Comparison of ENCODE assay signal across 31 cellular contexts in the genomic region with DNA sequence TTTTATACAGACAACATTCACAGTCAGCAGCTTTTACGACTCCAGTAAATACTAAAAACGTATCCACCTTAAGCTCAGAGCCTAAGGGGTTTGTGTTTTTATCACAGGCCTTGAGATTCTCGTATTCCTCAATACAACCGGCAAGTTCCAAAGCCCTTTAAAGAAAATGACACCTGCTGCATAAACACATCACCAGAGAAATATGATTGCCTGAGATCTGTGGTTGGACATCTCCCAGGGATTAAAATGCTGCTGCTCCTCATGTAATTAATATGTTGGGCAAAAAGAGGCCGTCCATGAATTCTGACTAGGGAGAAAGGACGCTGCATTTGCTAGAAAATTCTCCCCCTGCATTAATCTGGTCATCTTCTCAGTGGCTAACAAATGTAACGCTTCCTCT.
"Had no signal": no experiment of that assay in that cellular context is flagged by ENCODE, and none has a peak within 500 bp of the region (broad histone marks: within the 10 kb centered on the region; RNA-seq: fewer than 3 reads in every experiment).

No MANE protein-coding gene starts in this region.

- H3K4me3 ChIP-seq: ascending aorta, breast epithelium, cardiac muscle cell, coronary artery, dorsolateral prefrontal cortex had no signal

- H3K36me3 ChIP-seq: ascending aorta, breast epithelium, cardiac muscle cell had no signal

- DNase-seq: activated CD4-positive, alpha-beta memory T cell treated with anti-CD3 and anti-CD28 coated beads, Interleukin-2, amount 10 ng/mL, durations not matched to agents 7 days and 5 days; activated CD4-positive, alpha-beta T cell treated with anti-CD3 and anti-CD28 coated beads for 1 hour; activated CD4-positive, alpha-beta T cell treated with anti-CD3 and anti-CD28 coated beads for 4 hours; activated CD4-positive, alpha-beta T cell treated with anti-CD3 and anti-CD28 coated beads, Interleukin-2, amount 10 ng/mL, durations not matched to agents 7 days and 5 days; activated CD4-positive, alpha-beta T cell treated with anti-CD3 and anti-CD28 coated beads, Interleukin-2, amount 50 U/mL, for 4 hours; activated CD8-positive, alpha-beta memory T cell treated with anti-CD3 and anti-CD28 coated beads, Interleukin-2, amount 50 U/mL, for 48 hours; activated gamma-delta T cell; activated naive CD4-positive, alpha-beta T cell; activated naive CD4-positive, alpha-beta T cell treated with anti-CD3 and anti-CD28 coated beads, Interleukin-2, amount 10 ng/mL, durations not matched to agents 7 days and 5 days; activated naive CD8-positive, alpha-beta T cell treated with anti-CD3 and anti-CD28 coated beads, Interleukin-2, amount 10 ng/mL, durations not matched to agents 7 days and 5 days; activated T-cell treated with anti-CD3 and anti-CD28 coated beads for 4 hours; activated T-cell treated with anti-CD3 and anti-CD28 coated beads, Interleukin-2, amount 50 U/mL, for 24 hours; activated T-cell treated with anti-CD3 and anti-CD28 coated beads, Interleukin-2, amount 50 U/mL, for 72 hours; central memory CD4-positive, alpha-beta T cell; dorsolateral prefrontal cortex; effector memory CD4-positive, alpha-beta T cell; endodermal cell; foreskin fibroblast; SW 1271; T-cell; T1000 had no signal

- H3K9me3 ChIP-seq: ascending aorta, breast epithelium had no signal

- H3K27ac ChIP-seq: ascending aorta, breast epithelium, cardiac muscle cell, coronary artery, dorsolateral prefrontal cortex had no signal

- H3K4me1 ChIP-seq: ascending aorta, breast epithelium had no signal

- H3K4me3 Mint-ChIP-seq: activated CD4-positive, alpha-beta memory T cell treated with anti-CD3 and anti-CD28 coated beads, Interleukin-2, amount 10 ng/mL, durations not matched to agents 7 days and 5 days; activated CD4-positive, alpha-beta T cell treated with anti-CD3 and anti-CD28 coated beads, Interleukin-2, amount 10 ng/mL, durations not matched to agents 7 days and 5 days; activated naive CD4-positive, alpha-beta T cell treated with anti-CD3 and anti-CD28 coated beads, Interleukin-2, amount 10 ng/mL, durations not matched to agents 7 days and 5 days; activated naive CD8-positive, alpha-beta T cell treated with anti-CD3 and anti-CD28 coated beads, Interleukin-2, amount 10 ng/mL, durations not matched to agents 7 days and 5 days; activated T-cell treated with anti-CD3 and anti-CD28 coated beads, Interleukin-2, amount 50 U/mL, for 24 hours; activated T-cell treated with anti-CD3 and anti-CD28 coated beads, Interleukin-2, amount 50 U/mL, for 72 hours; brain; dendritic cell treated with granulocyte-macrophage colony-stimulating factor and Interleukin-4, amounts not matched to agents 40 ng/mL and 50 ng/mL, for 4 days; endodermal cell; T-cell; T-helper 1 cell treated with Interleukin-12 subunit alpha and Interleukin-12 subunit beta and Interleukin-4 antibody, amounts not matched to agents 30 μg/mL and 1 μg/mL, for 36 hours; T-helper 2 cell treated with Interferon-gamma antibody and Interleukin-4, amounts not matched to agents 5 μg/mL and 100 μg/mL, for 36 hours; WTC11 had no signal

- H3K27me3 Mint-ChIP-seq: activated CD4-positive, alpha-beta memory T cell treated with anti-CD3 and anti-CD28 coated beads, Interleukin-2, amount 10 ng/mL, durations not matched to agents 7 days and 5 days; activated CD4-positive, alpha-beta T cell treated with anti-CD3 and anti-CD28 coated beads, Interleukin-2, amount 10 ng/mL, durations not matched to agents 7 days and 5 days; activated naive CD4-positive, alpha-beta T cell treated with anti-CD3 and anti-CD28 coated beads, Interleukin-2, amount 10 ng/mL, durations not matched to agents 7 days and 5 days; activated naive CD8-positive, alpha-beta T cell treated with anti-CD3 and anti-CD28 coated beads, Interleukin-2, amount 10 ng/mL, durations not matched to agents 7 days and 5 days; activated T-cell treated with anti-CD3 and anti-CD28 coated beads, Interleukin-2, amount 50 U/mL, for 24 hours; brain; dendritic cell treated with granulocyte-macrophage colony-stimulating factor and Interleukin-4, amounts not matched to agents 40 ng/mL and 50 ng/mL, for 4 days; T-cell had no signal

- H3K4me1 Mint-ChIP-seq: activated CD4-positive, alpha-beta memory T cell treated with anti-CD3 and anti-CD28 coated beads, Interleukin-2, amount 10 ng/mL, durations not matched to agents 7 days and 5 days; activated CD4-positive, alpha-beta T cell treated with anti-CD3 and anti-CD28 coated beads, Interleukin-2, amount 10 ng/mL, durations not matched to agents 7 days and 5 days; activated naive CD4-positive, alpha-beta T cell treated with anti-CD3 and anti-CD28 coated beads, Interleukin-2, amount 10 ng/mL, durations not matched to agents 7 days and 5 days; activated naive CD8-positive, alpha-beta T cell treated with anti-CD3 and anti-CD28 coated beads, Interleukin-2, amount 10 ng/mL, durations not matched to agents 7 days and 5 days; endodermal cell; T-cell had no signal

- H3K9me3 Mint-ChIP-seq: activated CD4-positive, alpha-beta T cell treated with anti-CD3 and anti-CD28 coated beads, Interleukin-2, amount 10 ng/mL, durations not matched to agents 7 days and 5 days; dendritic cell treated with granulocyte-macrophage colony-stimulating factor and Interleukin-4, amounts not matched to agents 40 ng/mL and 50 ng/mL, for 4 days; endodermal cell; WTC11 had no signal

- H3K36me3 Mint-ChIP-seq: activated naive CD4-positive, alpha-beta T cell treated with anti-CD3 and anti-CD28 coated beads, Interleukin-2, amount 10 ng/mL, durations not matched to agents 7 days and 5 days; activated naive CD4-positive, alpha-beta T cell treated with anti-CD3 and anti-CD28 coated beads, Interleukin-2, amount 50 U/mL, for 72 hours; activated naive CD8-positive, alpha-beta T cell treated with anti-CD3 and anti-CD28 coated beads, Interleukin-2, amount 10 ng/mL, durations not matched to agents 7 days and 5 days; T-cell; WTC11 had no signal

- ATAC-seq: activated naive CD4-positive, alpha-beta T cell treated with anti-CD3 and anti-CD28 coated beads, Interleukin-2, amount 50 U/mL, for 72 hours; activated T-cell treated with anti-CD3 and anti-CD28 coated beads, Interleukin-2, amount 50 U/mL, for 72 hours; T-cell had no signal

- H3K27me3 ChIP-seq: ascending aorta, breast epithelium, cardiac muscle cell, dorsolateral prefrontal cortex had no signal

- H3K27ac Mint-ChIP-seq: activated CD4-positive, alpha-beta memory T cell treated with anti-CD3 and anti-CD28 coated beads, Interleukin-2, amount 10 ng/mL, durations not matched to agents 7 days and 5 days; activated CD4-positive, alpha-beta T cell treated with anti-CD3 and anti-CD28 coated beads, Interleukin-2, amount 10 ng/mL, durations not matched to agents 7 days and 5 days; activated naive CD4-positive, alpha-beta T cell treated with anti-CD3 and anti-CD28 coated beads, Interleukin-2, amount 10 ng/mL, durations not matched to agents 7 days and 5 days; activated naive CD4-positive, alpha-beta T cell treated with anti-CD3 and anti-CD28 coated beads, Interleukin-2, amount 50 U/mL, for 72 hours; activated naive CD8-positive, alpha-beta T cell treated with anti-CD3 and anti-CD28 coated beads, Interleukin-2, amount 10 ng/mL, durations not matched to agents 7 days and 5 days; activated T-cell treated with anti-CD3 and anti-CD28 coated beads, Interleukin-2, amount 50 U/mL, for 24 hours; activated T-cell treated with anti-CD3 and anti-CD28 coated beads, Interleukin-2, amount 50 U/mL, for 72 hours; dendritic cell treated with granulocyte-macrophage colony-stimulating factor and Interleukin-4, amounts not matched to agents 40 ng/mL and 50 ng/mL, for 4 days; endodermal cell; T-cell; T-helper 1 cell treated with Interleukin-12 subunit alpha and Interleukin-12 subunit beta and Interleukin-4 antibody, amounts not matched to agents 30 μg/mL and 1 μg/mL, for 36 hours; T-helper 2 cell treated with Interferon-gamma antibody and Interleukin-4, amounts not matched to agents 5 μg/mL and 100 μg/mL, for 36 hours had no signal
